ENCODE assay signal across 8 cellular contexts in genomic region chr20:5056801-5057599, GRCh38. TPM values are rescaled to one million over a fixed set of nuclear protein-coding genes. Genes with fewer than 3 reads are reported as not detected.
DNase-seq lines count a peak whose midpoint lies in the region; ATAC-seq and TF ChIP-seq lines count a peak whose summit lies in the region.

No MANE protein-coding gene starts in this region.

- H3K36me3 ChIP-seq in H7 (replicated peaks; ENCODE audit: control insufficient read depth, insufficient read depth, low read length), result no peaks in the 10 kb centered on the region
- H3K36me3 ChIP-seq in SJCRH30, result no peaks in the 10 kb centered on the region

- no peaks in the 10 kb centered on the region for H3K27me3 Mint-ChIP-seq in activated T-helper 2 cell treated with anti-CD3 and anti-CD28 coated beads, Interferon-gamma antibody, Interleukin-2, Interleukin-4, amounts not matched to agents 10 μg/mL and 5 μg/mL and 100 μg/mL, durations not matched to agents 14 hours and 24 hours and 36 hours (ENCODE audit: low read depth)

- H3K9me3 Mint-ChIP-seq in activated T-helper 2 cell treated with anti-CD3 and anti-CD28 coated beads, Interferon-gamma antibody, Interleukin-2, Interleukin-4, amounts not matched to agents 10 μg/mL and 5 μg/mL and 100 μg/mL, durations not matched to agents 14 hours and 24 hours and 36 hours, result peaks cover 6% of the 10 kb centered on the region

- H3K27me3 ChIP-seq in H7 (ENCODE audit: control insufficient read depth, insufficient read depth, low read length) (no peaks in the 10 kb centered on the region), SJCRH30 (0 out of 2 replicates have a peak, but pooled peaks cover 3% of the 10 kb centered on the region)

- H3K4me1 Mint-ChIP-seq in activated T-helper 2 cell treated with anti-CD3 and anti-CD28 coated beads, Interferon-gamma antibody, Interleukin-2, Interleukin-4, amounts not matched to agents 10 μg/mL and 5 μg/mL and 100 μg/mL, durations not matched to agents 14 hours and 24 hours and 36 hours (ENCODE audit: low read depth), result peaks cover 21% of the 10 kb centered on the region

- peaks cover 10% of the 10 kb centered on the region for H3K36me3 Mint-ChIP-seq in activated T-helper 2 cell treated with anti-CD3 and anti-CD28 coated beads, Interferon-gamma antibody, Interleukin-2, Interleukin-4, amounts not matched to agents 10 μg/mL and 5 μg/mL and 100 μg/mL, durations not matched to agents 14 hours and 24 hours and 36 hours (ENCODE audit: low read depth)

- peak; percentile 87 for ATAC-seq in left cardiac atrium
- no peak for ATAC-seq in HG03135 (IDR thresholded peaks at IDR 0.05; ENCODE audit: unreplicated experiment)
- ATAC-seq in HG02840 (IDR thresholded peaks at IDR 0.05; ENCODE audit: low FRiP score, unreplicated experiment), result no peak

- peak overlapping the region; percentile 87 for H3K27ac Mint-ChIP-seq in activated T-helper 2 cell treated with anti-CD3 and anti-CD28 coated beads, Interferon-gamma antibody, Interleukin-2, Interleukin-4, amounts not matched to agents 10 μg/mL and 5 μg/mL and 100 μg/mL, durations not matched to agents 14 hours and 24 hours and 36 hours

- H3K9me3 ChIP-seq in SJCRH30 (replicated peaks), result no peaks in the 10 kb centered on the region

- H3K4me1 ChIP-seq in SJCRH30, result no peaks in the 10 kb centered on the region

- H3K4me3 ChIP-seq in AG10803 (ENCODE audit: low read length) (no peak overlapping the region), H7 (ENCODE audit: insufficient read depth, low read depth, low read length) (no peak overlapping the region), SJCRH30 (no peak overlapping the region)

- peak; percentile 51 for TF ChIP-seq CTCF in AG10803 (conservative IDR thresholded peaks at IDR 0.05; ENCODE audit: low read length)

- intact Hi-C loops in activated T-helper 2 cell treated with anti-CD3 and anti-CD28 coated beads, Interferon-gamma antibody, Interleukin-2, Interleukin-4, amounts not matched to agents 10 μg/mL and 5 μg/mL and 100 μg/mL, durations not matched to agents 14 hours and 24 hours and 36 hours (cut with micrococcal nuclease), result loop anchor here (1.0 kb wide), 2 partner anchors 21 to 43 kb away; no protein-coding TSS in a partner anchor
- intact Hi-C loops in left cardiac atrium (cut with DNase I), result no loop called here

- DNase-seq in AG10803 (ENCODE audit: low read depth), result peak; percentile 35
- peak; percentile 77 for DNase-seq in H7
- peak; percentile 36 to 53 for DNase-seq in SJCRH30
- peak; percentile 69 for DNase-seq in activated T-helper 2 cell treated with anti-CD3 and anti-CD28 coated beads, Interferon-gamma antibody, Interleukin-2, Interleukin-4, amounts not matched to agents 10 μg/mL and 5 μg/mL and 100 μg/mL, durations not matched to agents 14 hours and 24 hours and 36 hours (ENCODE audit: low spot score)
- no peak for DNase-seq in left cardiac atrium
- DNase-seq in stimulated activated CD4-positive, alpha-beta T cell treated with anti-CD3 and anti-CD28 coated beads, Interleukin-2, amount 100 ng/mL, for 4 hours (ENCODE audit: low read depth), result peak; percentile 73

- no peak overlapping the region for H3K27ac ChIP-seq in SJCRH30

- no peak overlapping the region for H3K4me3 Mint-ChIP-seq in activated T-helper 2 cell treated with anti-CD3 and anti-CD28 coated beads, Interferon-gamma antibody, Interleukin-2, Interleukin-4, amounts not matched to agents 10 μg/mL and 5 μg/mL and 100 μg/mL, durations not matched to agents 14 hours and 24 hours and 36 hours (ENCODE audit: low read depth)

RNA-seq across cellular contexts. Expression of gene SLC23A2, which starts 55.7 kb away (rescaled TPM):
- total RNA-seq in H7 (2014; rRNA removed; shearing (Covaris generic)), result 5.9 TPM in 2 replicates
- 19.1 and 21.1 TPM in 2 replicates for total RNA-seq in SJCRH30 (2014; rRNA removed; shearing (Covaris generic))
- 21.3 and 22.4 TPM in 2 replicates for total RNA-seq in activated T-helper 2 cell treated with anti-CD3 and anti-CD28 coated beads, Interferon-gamma antibody, Interleukin-2, Interleukin-4, amounts not matched to agents 10 μg/mL and 5 μg/mL and 100 μg/mL, durations not matched to agents 14 hours and 24 hours and 36 hours
- total RNA-seq in left cardiac atrium, result 10 to 100 TPM; 10.8 to 12.8 TPM

RNA-seq across cellular contexts. Expression of gene TMEM230, which starts 55.9 kb away (rescaled TPM):
- 119 and 138 TPM in 2 replicates for total RNA-seq in H7 (2014; rRNA removed; shearing (Covaris generic))
- total RNA-seq in SJCRH30 (2014; rRNA removed; shearing (Covaris generic)), result 162 and 165 TPM in 2 replicates
- total RNA-seq in activated T-helper 2 cell treated with anti-CD3 and anti-CD28 coated beads, Interferon-gamma antibody, Interleukin-2, Interleukin-4, amounts not matched to agents 10 μg/mL and 5 μg/mL and 100 μg/mL, durations not matched to agents 14 hours and 24 hours and 36 hours, result 77.5 and 80.7 TPM in 2 replicates
- 10 to 100 TPM; 93.4 to 97.1 TPM for total RNA-seq in left cardiac atrium

Comparison
In these comparisons a context has a peak if more than half of its experiments do, and no peak if none do; other contexts are left out.
1. ATAC-seq: peak in left cardiac atrium (2 of 2); none in HG03135 (single experiment) and HG02840 (single experiment).